Comparison of ENCODE assay signal across 12 cellular contexts in genomic region chr4:87589531-87589930, GRCh38. TPM values are rescaled to one million over a fixed set of nuclear protein-coding genes. Genes with fewer than 3 reads are reported as not detected.
DNase-seq lines count a peak whose midpoint lies in the region; ATAC-seq and TF ChIP-seq lines count a peak whose summit lies in the region.
"Had no signal": no experiment of that assay in that cellular context is flagged by ENCODE, and none has a peak within 500 bp of the region (broad histone marks: within the 10 kb centered on the region; RNA-seq: fewer than 3 reads in every experiment).

No MANE protein-coding gene starts in this region.

- POLR2A ChIA-PET in CD8-positive, alpha-beta T cell (lab: Charles Lee), result no interaction called here

- dilution Hi-C loops in mammary epithelial cell (cut with HindIII; ENCODE audit: low sequenced_read_pairs), result no loop called here

- no peak for TF ChIP-seq POLR2A in stomach (IDR thresholded peaks at IDR 0.05)

- H3K27me3 Mint-ChIP-seq in stimulated activated memory B cell treated with anti-CD40 and anti-IgM and Interleukin-4, amounts not matched to agents 10 μg/mL and 1 μg/mL and 100 μg/mL, for 72 hours, result no peaks in the 10 kb centered on the region
- peaks cover 2% of the 10 kb centered on the region for H3K27me3 Mint-ChIP-seq in CD8-positive, alpha-beta T cell (ENCODE audit: low read depth)

- H3K27ac ChIP-seq in mammary epithelial cell (ENCODE audit: insufficient read depth, low read depth, low read length), result no peak overlapping the region
- no peak overlapping the region for H3K27ac ChIP-seq in aorta (ENCODE audit: low read depth in 1 of 2, low read length in 2 of 2)
- H3K27ac ChIP-seq in CD8-positive, alpha-beta T cell (ENCODE audit: low read depth, low read length), result no peak overlapping the region
- peak overlapping the region in 1 of 5 donors; percentile 5 for H3K27ac ChIP-seq in stomach
- H3K27ac ChIP-seq: colonic mucosa, thyroid gland had no signal

- H3K4me3 Mint-ChIP-seq in stimulated activated memory B cell treated with anti-CD40 and anti-IgM and Interleukin-4, amounts not matched to agents 10 μg/mL and 1 μg/mL and 100 μg/mL, for 72 hours, result no peak overlapping the region
- H3K4me3 Mint-ChIP-seq in CD8-positive, alpha-beta T cell, result no peak overlapping the region

- H3K9ac ChIP-seq in mammary epithelial cell (ENCODE audit: insufficient read depth, low read length), result no peak overlapping the region

- no peaks in the 10 kb centered on the region for H3K36me3 Mint-ChIP-seq in stimulated activated memory B cell treated with anti-CD40 and anti-IgM and Interleukin-4, amounts not matched to agents 10 μg/mL and 1 μg/mL and 100 μg/mL, for 72 hours
- no peaks in the 10 kb centered on the region for H3K36me3 Mint-ChIP-seq in CD8-positive, alpha-beta T cell

- H2AFZ ChIP-seq in mammary epithelial cell (ENCODE audit: low read depth, low read length), result no peak overlapping the region

- BruUV-seq in mammary epithelial cell (replicated peaks; lab: Mats Ljungman, UMichigan), result no TSS peak

- DNase-seq in Right ventricle myocardium inferior (ENCODE audit: missing footprints), result no peak
- no peak for DNase-seq in cardiac septum (ENCODE audit: low spot score)
- DNase-seq in mammary epithelial cell, result peak; percentile 80
- peak; percentile 19 for DNase-seq in left kidney (ENCODE audit: low read depth, low spot score)
- DNase-seq in aorta, result no peak
- DNase-seq in CD8-positive, alpha-beta T cell, result no peak
- DNase-seq in stomach, result no peak
- DNase-seq: colonic mucosa, left colon, T-helper 1 cell, thyroid gland had no signal

- H3K27ac Mint-ChIP-seq in stimulated activated memory B cell treated with anti-CD40 and anti-IgM and Interleukin-4, amounts not matched to agents 10 μg/mL and 1 μg/mL and 100 μg/mL, for 72 hours, result no peak overlapping the region
- no peak overlapping the region for H3K27ac Mint-ChIP-seq in CD8-positive, alpha-beta T cell

- H3K4me2 ChIP-seq in mammary epithelial cell (ENCODE audit: insufficient read depth, low read depth, low read length), result no peak overlapping the region

- CTCF ChIA-PET in mammary epithelial cell (lab: Charles Lee; ENCODE audit: low non-redundant PET), result interaction anchor here (0.6 kb wide), 1 partner anchor 259 kb away, joined by 3 read pairs; no protein-coding TSS in a partner anchor
- CTCF ChIA-PET in CD8-positive, alpha-beta T cell (lab: Charles Lee), result interaction anchor here (0.6 kb wide), 1 partner anchor 176 kb away, joined by 3 read pairs; no protein-coding TSS in a partner anchor

- TF ChIP-seq CTCF in mammary epithelial cell (conservative IDR thresholded peaks at IDR 0.05 in 1 of 2, IDR thresholded peaks at IDR 0.05 in 1 of 2; ENCODE audit: extremely low read depth in 1 of 2, insufficient read depth in 1 of 2, low read depth in 1 of 2, low read length in 2 of 2) (no peak), stomach (IDR thresholded peaks at IDR 0.05) (no peak)
- TF ChIP-seq CTCF in CD8-positive, alpha-beta T cell (IDR thresholded peaks at IDR 0.05), result no peak

- intact Hi-C loops in Right ventricle myocardium inferior (cut with DNase I), result no loop called here
- intact Hi-C loops in cardiac septum (cut with DNase I), result no loop called here
- intact Hi-C loops in mammary epithelial cell (cut with micrococcal nuclease), result no loop called here
- intact Hi-C loops in aorta (cut with DNase I), result no loop called here
- intact Hi-C loops in CD8-positive, alpha-beta T cell (cut with DNase I, micrococcal nuclease), result no loop called here
- intact Hi-C loops in stomach (cut with DNase I; ENCODE audit: low total_unique reads), result no loop called here

- in situ Hi-C loops in mammary epithelial cell (cut with MboI; ENCODE audit: low sequenced_read_pairs in 2 of 2), result no loop called here

- no peak for TF ChIP-seq EP300 in stomach (IDR thresholded peaks at IDR 0.05)

- H3K36me3 ChIP-seq in mammary epithelial cell (ENCODE audit: insufficient read depth, low read length), result no peaks in the 10 kb centered on the region
- no peaks in the 10 kb centered on the region for H3K36me3 ChIP-seq in aorta (ENCODE audit: control insufficient read depth in 1 of 2, insufficient read depth in 2 of 2, low read length in 1 of 2)
- no peaks in the 10 kb centered on the region for H3K36me3 ChIP-seq in CD8-positive, alpha-beta T cell (ENCODE audit: insufficient read depth, low read length)
- no peaks in the 10 kb centered on the region for H3K36me3 ChIP-seq in stomach
- H3K36me3 ChIP-seq: colonic mucosa, thyroid gland had no signal

- H3K9me3 ChIP-seq in mammary epithelial cell (replicated peaks; ENCODE audit: insufficient read depth, low read length) (no peaks in the 10 kb centered on the region), aorta (ENCODE audit: control insufficient read depth, low read length) (no peaks in the 10 kb centered on the region), stomach (no peaks in the 10 kb centered on the region)
- no peaks in the 10 kb centered on the region for H3K9me3 ChIP-seq in CD8-positive, alpha-beta T cell (ENCODE audit: low read length)
- H3K9me3 ChIP-seq: colonic mucosa, thyroid gland had no signal

- H4K20me1 ChIP-seq in mammary epithelial cell (ENCODE audit: insufficient read depth, low read length), result no peaks in the 10 kb centered on the region

- ATAC-seq in Right ventricle myocardium inferior, result peak; percentile 86
- peak; percentile 62 for ATAC-seq in aorta (ENCODE audit: low FRiP score)
- ATAC-seq in stimulated activated memory B cell treated with anti-CD40 and anti-IgM and Interleukin-4, amounts not matched to agents 10 μg/mL and 1 μg/mL and 100 μg/mL, for 72 hours, result no peak
- no peak for ATAC-seq in CD8-positive, alpha-beta T cell
- ATAC-seq: left colon had no signal

- no peaks in the 10 kb centered on the region for H3K27me3 ChIP-seq in mammary epithelial cell (ENCODE audit: insufficient read depth, low read length)
- no peaks in the 10 kb centered on the region for H3K27me3 ChIP-seq in aorta (ENCODE audit: control insufficient read depth in 1 of 2, insufficient read depth in 2 of 2, low read length in 1 of 2)
- H3K27me3 ChIP-seq in CD8-positive, alpha-beta T cell (ENCODE audit: insufficient read depth, low read length), result no peaks in the 10 kb centered on the region
- no peaks in the 10 kb centered on the region for H3K27me3 ChIP-seq in stomach
- H3K27me3 ChIP-seq: colonic mucosa, thyroid gland had no signal

- H3K4me3 ChIP-seq in mammary epithelial cell (replicated peaks in 1 of 3; ENCODE audit: insufficient read depth in 1 of 3, low read depth in 2 of 3, low read length in 3 of 3) (no peak overlapping the region), aorta (ENCODE audit: low read length in 2 of 2) (no peak overlapping the region), stomach (no peak overlapping the region)
- no peak overlapping the region for H3K4me3 ChIP-seq in CD8-positive, alpha-beta T cell (ENCODE audit: low read depth, low read length)
- H3K4me3 ChIP-seq: colonic mucosa, thyroid gland had no signal

- no peaks in the 10 kb centered on the region for H3K79me2 ChIP-seq in mammary epithelial cell (ENCODE audit: insufficient read depth, low read length)

- H3K9me3 Mint-ChIP-seq in stimulated activated memory B cell treated with anti-CD40 and anti-IgM and Interleukin-4, amounts not matched to agents 10 μg/mL and 1 μg/mL and 100 μg/mL, for 72 hours, result peaks cover 10% of the 10 kb centered on the region
- peaks cover 6% of the 10 kb centered on the region for H3K9me3 Mint-ChIP-seq in CD8-positive, alpha-beta T cell

- no peaks in the 10 kb centered on the region for H3K4me1 ChIP-seq in mammary epithelial cell (ENCODE audit: insufficient read depth, low read length)
- H3K4me1 ChIP-seq in aorta (ENCODE audit: control insufficient read depth in 1 of 2, insufficient read depth in 2 of 2, low read length in 2 of 2), result peaks cover 3 to 5% of the 10 kb centered on the region in 2 donors
- no peaks in the 10 kb centered on the region for H3K4me1 ChIP-seq in CD8-positive, alpha-beta T cell (ENCODE audit: insufficient read depth, low read length)
- no peaks in the 10 kb centered on the region for H3K4me1 ChIP-seq in stomach
- H3K4me1 ChIP-seq: colonic mucosa, thyroid gland had no signal

- H3K4me1 Mint-ChIP-seq in stimulated activated memory B cell treated with anti-CD40 and anti-IgM and Interleukin-4, amounts not matched to agents 10 μg/mL and 1 μg/mL and 100 μg/mL, for 72 hours, result no peaks in the 10 kb centered on the region
- H3K4me1 Mint-ChIP-seq in CD8-positive, alpha-beta T cell (ENCODE audit: low read depth), result no peaks in the 10 kb centered on the region

RNA-seq across cellular contexts. Expression of gene DSPP, which starts 18.8 kb away (rescaled TPM):
- total RNA-seq in Right ventricle myocardium inferior, result not detected
- not detected for total RNA-seq in cardiac septum
- not detected for total RNA-seq in mammary epithelial cell
- not detected for polyA plus RNA-seq in mammary epithelial cell
- polyA minus RNA-seq in mammary epithelial cell, result not detected
- not detected for total RNA-seq in aorta
- polyA plus RNA-seq in aorta, result under 1 TPM in 1 of 2 donors, not detected in 1; 0.13 TPM
- total RNA-seq in CD8-positive, alpha-beta T cell, result not detected
- not detected for total RNA-seq in stomach
- not detected for polyA plus RNA-seq in stomach
- total RNA-seq: colonic mucosa, left colon had no signal

Comparison
In these comparisons a context has a peak if more than half of its experiments do, and no peak if none do; other contexts are left out.
1. ATAC-seq: peak in Right ventricle myocardium inferior (single experiment) and aorta (single experiment); none in stimulated activated memory B cell treated with anti-CD40 and anti-IgM and Interleukin-4, amounts not matched to agents 10 μg/mL and 1 μg/mL and 100 μg/mL, for 72 hours (single experiment) and CD8-positive, alpha-beta T cell (single experiment).
2. DNase-seq: peak in mammary epithelial cell (single experiment) and left kidney (single experiment); none in Right ventricle myocardium inferior (single experiment), cardiac septum (single experiment), aorta (0 of 2), CD8-positive, alpha-beta T cell (0 of 7) and stomach (single experiment).